In the genomic region with DNA sequence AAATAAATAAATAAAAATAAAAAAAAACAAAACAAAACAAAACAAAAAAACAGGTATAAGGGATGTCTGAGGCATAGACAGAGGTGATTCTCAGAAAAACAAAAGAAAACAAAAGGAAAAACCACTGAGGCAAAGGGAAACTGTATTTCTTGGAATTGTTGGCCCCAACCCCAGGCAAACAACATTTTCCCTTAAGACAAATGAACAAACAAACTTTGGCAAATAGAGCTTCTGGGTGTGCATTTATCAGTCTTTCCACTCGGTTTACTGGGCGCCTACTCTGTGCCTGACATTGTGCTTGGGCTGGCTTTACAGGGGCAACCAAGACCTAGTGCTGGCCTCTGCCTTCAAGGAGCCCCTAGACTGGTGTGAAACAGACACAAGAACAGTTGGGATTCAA, we compare ENCODE assay signal across 13 cellular contexts. TPM values are rescaled to one million over a fixed set of nuclear protein-coding genes. Genes with fewer than 3 reads are reported as not detected.
DNase-seq lines count a peak whose midpoint lies in the region; ATAC-seq and TF ChIP-seq lines count a peak whose summit lies in the region.
"Had no signal": no experiment of that assay in that cellular context is flagged by ENCODE, and none has a peak within 500 bp of the region (broad histone marks: within the 10 kb centered on the region; RNA-seq: fewer than 3 reads in every experiment).

No MANE protein-coding gene starts in this region.

- peaks cover 52% of the 10 kb centered on the region for H3K4me1 Mint-ChIP-seq in T-helper 1 cell treated with Interleukin-12 subunit alpha and Interleukin-12 subunit beta and Interleukin-4 antibody, amounts not matched to agents 30 μg/mL and 1 μg/mL, for 36 hours (ENCODE audit: low read depth)

- peak overlapping the region; percentile 52 for H3K4me3 Mint-ChIP-seq in T-helper 1 cell treated with Interleukin-12 subunit alpha and Interleukin-12 subunit beta and Interleukin-4 antibody, amounts not matched to agents 30 μg/mL and 1 μg/mL, for 36 hours
- H3K4me3 Mint-ChIP-seq: immature natural killer cell had no signal

- H3K27me3 ChIP-seq in Panc1 (ENCODE audit: control insufficient read depth, insufficient read depth, low read length) (no peaks in the 10 kb centered on the region), fibroblast of lung (ENCODE audit: control insufficient read depth, insufficient read depth, low read length) (no peaks in the 10 kb centered on the region), smooth muscle cell (ENCODE audit: low read depth) (no peaks in the 10 kb centered on the region)
- H3K27me3 ChIP-seq: Peyer's patch had no signal

- H3K27ac ChIP-seq in Panc1 (ENCODE audit: low read length) = peak overlapping the region; percentile 78
- peak overlapping the region; percentile 93 for H3K27ac ChIP-seq in fibroblast of lung (ENCODE audit: insufficient read depth, low read length)
- H3K27ac ChIP-seq in smooth muscle cell (ENCODE audit: low read depth) = peak overlapping the region; percentile 100

- no peaks in the 10 kb centered on the region for H3K27me3 Mint-ChIP-seq in T-helper 1 cell treated with Interleukin-12 subunit alpha and Interleukin-12 subunit beta and Interleukin-4 antibody, amounts not matched to agents 30 μg/mL and 1 μg/mL, for 36 hours (ENCODE audit: low read depth)

- H3K36me3 ChIP-seq in Panc1 (ENCODE audit: control insufficient read depth, insufficient read depth, low read length) = no peaks in the 10 kb centered on the region
- no peaks in the 10 kb centered on the region for H3K36me3 ChIP-seq in fibroblast of lung (ENCODE audit: control insufficient read depth, insufficient read depth, low read length)
- no peaks in the 10 kb centered on the region for H3K36me3 ChIP-seq in smooth muscle cell (ENCODE audit: low read depth)
- H3K36me3 ChIP-seq: Peyer's patch had no signal

- no peak for TF ChIP-seq CTCF in Panc1 (IDR thresholded peaks at IDR 0.05)
- TF ChIP-seq CTCF in fibroblast of lung (conservative IDR thresholded peaks at IDR 0.05 in 1 of 2, IDR thresholded peaks at IDR 0.05 in 1 of 2; ENCODE audit: low read depth in 1 of 2, low read length in 2 of 2) = no peak
- TF ChIP-seq CTCF in smooth muscle cell (IDR thresholded peaks at IDR 0.05; ENCODE audit: borderline replicate concordance, insufficient read depth, poor library complexity, severe bottlenecking) = no peak

- H4K20me1 ChIP-seq in fibroblast of lung (ENCODE audit: control insufficient read depth, extremely low read depth, insufficient read depth, low read length) = no peaks in the 10 kb centered on the region
- H4K20me1 ChIP-seq in smooth muscle cell (ENCODE audit: low read depth) = no peaks in the 10 kb centered on the region

- ATAC-seq in Panc1 = no peak

- DNase-seq in T-helper 1 cell (no peak), Panc1 (ENCODE audit: low read depth, low spot score) (no peak), fibroblast of lung (ENCODE audit: low read depth in 2 of 2) (no peak), smooth muscle cell (lab: John Stamatoyannopoulos, UW; ENCODE audit: unreplicated experiment) (no peak), amygdala (lab: John Stamatoyannopoulos, UW) (no peak), NCI-H2171 treated with DMSO at 0.1 percent for 48 hours (lab: John Stamatoyannopoulos, UW) (no peak), epidermal melanocyte (ENCODE audit: insufficient read length, low spot score) (no peak)
- DNase-seq: 8988T; activated effector memory CD4-positive, alpha-beta T cell treated with Interleukin-2 at 50 U/mL for 16 hours; immature natural killer cell; Peyer's patch; stimulated activated CD4-positive, alpha-beta T cell treated with anti-CD3 and anti-CD28 coated beads, Interleukin-2, amount 100 ng/mL, for 48 hours had no signal

- peak overlapping the region; percentile 58 for H3K27ac Mint-ChIP-seq in T-helper 1 cell treated with Interleukin-12 subunit alpha and Interleukin-12 subunit beta and Interleukin-4 antibody, amounts not matched to agents 30 μg/mL and 1 μg/mL, for 36 hours

- in situ Hi-C loops in Panc1 (cut with HindIII; ENCODE audit: low pct_unique_long_range_greater_than_20kb, low sequenced_read_pairs) = no loop called here

- no peaks in the 10 kb centered on the region for H3K79me2 ChIP-seq in fibroblast of lung (ENCODE audit: control insufficient read depth, insufficient read depth, low read length)
- H3K79me2 ChIP-seq in smooth muscle cell (ENCODE audit: low read depth) = no peaks in the 10 kb centered on the region

- no TSS peak for BruUV-seq in Panc1 (replicated peaks; lab: Mats Ljungman, UMichigan)

- H3K4me1 ChIP-seq in Panc1 (ENCODE audit: control insufficient read depth, insufficient read depth, low read length) = peaks cover 58% of the 10 kb centered on the region
- peaks cover 36% of the 10 kb centered on the region for H3K4me1 ChIP-seq in fibroblast of lung (ENCODE audit: control insufficient read depth, extremely low read depth, insufficient read depth, low read length)
- H3K4me1 ChIP-seq in smooth muscle cell (ENCODE audit: low read depth) = peaks cover 26% of the 10 kb centered on the region

- CTCF ChIA-PET in Panc1 (lab: Charles Lee) = no interaction called here

- H3K9me3 ChIP-seq in Panc1 (ENCODE audit: control insufficient read depth, insufficient read depth, low read depth, low read length) (no peaks in the 10 kb centered on the region), fibroblast of lung (ENCODE audit: control insufficient read depth, insufficient read depth, low read depth, low read length) (no peaks in the 10 kb centered on the region), smooth muscle cell (replicated peaks; ENCODE audit: low read depth) (no peaks in the 10 kb centered on the region)
- H3K9me3 ChIP-seq: Peyer's patch had no signal

- peaks cover 31% of the 10 kb centered on the region for H3F3A ChIP-seq in smooth muscle cell (ENCODE audit: low read depth)

- H2AFZ ChIP-seq in fibroblast of lung (ENCODE audit: low read length) (no peak overlapping the region), smooth muscle cell (ENCODE audit: low read depth) (no peak overlapping the region)

- H3K9ac ChIP-seq in fibroblast of lung (ENCODE audit: insufficient read depth, low read length) (no peak overlapping the region), smooth muscle cell (ENCODE audit: low read depth) (peak overlapping the region; percentile 43)

- 81% methylated on average over 2 of the region's 2 CpGs for WGBS in smooth muscle cell (ENCODE audit: low lambda C conversion rate)

- H3K36me3 Mint-ChIP-seq in T-helper 1 cell treated with Interleukin-12 subunit alpha and Interleukin-12 subunit beta and Interleukin-4 antibody, amounts not matched to agents 30 μg/mL and 1 μg/mL, for 36 hours (ENCODE audit: low read depth) = no peaks in the 10 kb centered on the region

- POLR2A ChIA-PET in Panc1 (lab: Charles Lee) = no interaction called here

- no peaks in the 10 kb centered on the region for H3K9me3 Mint-ChIP-seq in T-helper 1 cell treated with Interleukin-12 subunit alpha and Interleukin-12 subunit beta and Interleukin-4 antibody, amounts not matched to agents 30 μg/mL and 1 μg/mL, for 36 hours

- H3K4me2 ChIP-seq in fibroblast of lung (ENCODE audit: extremely low read depth, insufficient read depth, low read length) (no peak overlapping the region), smooth muscle cell (no peak overlapping the region)

- intact Hi-C loops in Panc1 (cut with micrococcal nuclease; ENCODE audit: unreplicated experiment) = no loop called here

- H3K4me3 ChIP-seq in Panc1 (ENCODE audit: low read depth in 2 of 2, low read length in 2 of 2) (no peak overlapping the region), fibroblast of lung (replicated peaks in 1 of 4; ENCODE audit: control extremely low read depth in 1 of 4, insufficient read depth in 1 of 4, low read depth in 3 of 4, low read length in 4 of 4) (no peak overlapping the region), smooth muscle cell (no peak overlapping the region)
- H3K4me3 ChIP-seq: Peyer's patch had no signal

RNA-seq across cellular contexts. Expression of a gene that starts 33.7 kb away (rescaled TPM):
- total RNA-seq in Panc1 (2021; ENCODE audit: unreplicated experiment) (106 TPM), fibroblast of lung (42.9 and 43.3 TPM in 2 replicates), smooth muscle cell (732 and 736 TPM in 2 replicates)
- polyA plus RNA-seq in Panc1 (2012; ENCODE audit: insufficient read length) = 166 TPM
- polyA plus RNA-seq in fibroblast of lung (34.2 and 102 TPM in 2 replicates), smooth muscle cell (708 and 811 TPM in 2 replicates)
- polyA plus RNA-seq in fibroblast of lung (2012) = 44.9 and 125 TPM in 2 replicates
- polyA minus RNA-seq in fibroblast of lung (ENCODE audit: low replicate concordance) = 8.1 and 14.4 TPM in 2 replicates

RNA-seq across cellular contexts. Expression of a gene that starts 35.5 kb away (rescaled TPM):
- total RNA-seq in Panc1 (2021; ENCODE audit: unreplicated experiment) = 176 TPM
- 221 TPM for polyA plus RNA-seq in Panc1 (2012; ENCODE audit: insufficient read length)
- total RNA-seq in fibroblast of lung = 136 and 180 TPM in 2 replicates
- 301 TPM in 2 replicates for polyA plus RNA-seq in fibroblast of lung
- 219 and 223 TPM in 2 replicates for polyA plus RNA-seq in fibroblast of lung (2012)
- polyA minus RNA-seq in fibroblast of lung (ENCODE audit: low replicate concordance) = 145 and 206 TPM in 2 replicates
- total RNA-seq in smooth muscle cell = 79.8 and 87.6 TPM in 2 replicates
- 117 and 146 TPM in 2 replicates for polyA plus RNA-seq in smooth muscle cell

RNA-seq across cellular contexts. Expression of a gene that starts 57.8 kb away (rescaled TPM):
- total RNA-seq in Panc1 (2021; ENCODE audit: unreplicated experiment) = 853 TPM
- polyA plus RNA-seq in Panc1 (2012; ENCODE audit: insufficient read length) = 1,083 TPM
- 432 and 551 TPM in 2 replicates for total RNA-seq in fibroblast of lung
- 1,493 and 2,513 TPM in 2 replicates for polyA plus RNA-seq in fibroblast of lung
- polyA plus RNA-seq in fibroblast of lung (2012) = 1,291 and 2,040 TPM in 2 replicates
- polyA minus RNA-seq in fibroblast of lung (ENCODE audit: low replicate concordance) = 2,570 and 3,657 TPM in 2 replicates
- 1,002 and 1,039 TPM in 2 replicates for total RNA-seq in smooth muscle cell
- 855 and 1,009 TPM in 2 replicates for polyA plus RNA-seq in smooth muscle cell
